9 cellular contexts compared by ENCODE assay signal in genomic region chr4:186724861-186725419, GRCh38. TPM values are rescaled to one million over a fixed set of nuclear protein-coding genes. Genes with fewer than 3 reads are reported as not detected.
DNase-seq lines count a peak whose midpoint lies in the region; ATAC-seq and TF ChIP-seq lines count a peak whose summit lies in the region.
"Had no signal": no experiment of that assay in that cellular context is flagged by ENCODE, and none has a peak within 500 bp of the region (broad histone marks: within the 10 kb centered on the region; RNA-seq: fewer than 3 reads in every experiment).

No MANE protein-coding gene starts in this region.

- H3K4me3 ChIP-seq in HUES48 (ENCODE audit: low read depth, low read length), result peak overlapping the region; percentile 94
- H3K4me3 ChIP-seq in dorsolateral prefrontal cortex, result peak overlapping the region; percentile 53 to 86 (median 70)
- H3K4me3 ChIP-seq in naive thymus-derived CD4-positive, alpha-beta T cell (ENCODE audit: low read length), result no peak overlapping the region

- intact Hi-C loops in dorsolateral prefrontal cortex (cut with DNase I), result loop anchor here (5.0 kb wide), 1 partner anchor 73 kb away; no protein-coding TSS in a partner anchor
- intact Hi-C loops in naive thymus-derived CD4-positive, alpha-beta T cell (cut with micrococcal nuclease), result no loop called here

- no peak for TF ChIP-seq CTCF in C4-2B (conservative IDR thresholded peaks at IDR 0.05)
- TF ChIP-seq CTCF in dorsolateral prefrontal cortex (IDR thresholded peaks at IDR 0.05 in 54 of 56, conservative IDR thresholded peaks at IDR 0.05 in 2 of 56; ENCODE audit: low read depth in 1 of 56, partially characterized antibody in 56 of 56), result no peak

- H3K9me3 ChIP-seq in HUES48 (ENCODE audit: control insufficient read depth, insufficient read depth, low read length), result no peaks in the 10 kb centered on the region
- H3K9me3 ChIP-seq in naive thymus-derived CD4-positive, alpha-beta T cell (ENCODE audit: control insufficient read depth in 2 of 3, low read length in 3 of 3), result peaks cover 0 to 5% (median 0%) of the 10 kb centered on the region in 3 experiments

- H3K4me3 Mint-ChIP-seq in naive thymus-derived CD4-positive, alpha-beta T cell, result peak overlapping the region in 9 of 10 donors; percentile 19 to 69 (median 54)

- POLR2A ChIA-PET in naive thymus-derived CD4-positive, alpha-beta T cell (lab: Charles Lee), result no interaction called here

- H3K9ac ChIP-seq in HUES48 (ENCODE audit: low read depth, low read length), result peak overlapping the region; percentile 74

- CTCF ChIA-PET in naive thymus-derived CD4-positive, alpha-beta T cell (lab: Charles Lee), result no interaction called here

- peaks cover 25% of the 10 kb centered on the region for H3K4me1 ChIP-seq in HUES48 (ENCODE audit: control insufficient read depth, insufficient read depth, low read length)
- H3K4me1 ChIP-seq in naive thymus-derived CD4-positive, alpha-beta T cell (ENCODE audit: control insufficient read depth in 2 of 2, insufficient read depth in 2 of 2, low read length in 2 of 2), result no peaks in the 10 kb centered on the region

- no peak for DNase-seq in dorsolateral prefrontal cortex
- no peak for DNase-seq in naive thymus-derived CD4-positive, alpha-beta T cell
- no peak for DNase-seq in NCI-H146 treated with DMSO at 0.1 percent for 48 hours (lab: John Stamatoyannopoulos, UW; ENCODE audit: unreplicated experiment)
- DNase-seq in COR-L47 (lab: John Stamatoyannopoulos, UW), result no peak
- DNase-seq in activated naive CD4-positive, alpha-beta T cell treated with anti-CD3 and anti-CD28 coated beads, Interleukin-2, amount 50 U/mL, for 16 hours, result no peak
- DNase-seq: immature natural killer cell had no signal

- no peak for ATAC-seq in naive thymus-derived CD4-positive, alpha-beta T cell
- no peak for ATAC-seq in HG03439 (IDR thresholded peaks at IDR 0.05; ENCODE audit: unreplicated experiment)

- H3K27ac Mint-ChIP-seq in naive thymus-derived CD4-positive, alpha-beta T cell, result peak overlapping the region in 1 of 9 donors; percentile 70
- H3K27ac Mint-ChIP-seq: immature natural killer cell had no signal

- H3K36me3 Mint-ChIP-seq in naive thymus-derived CD4-positive, alpha-beta T cell, result peaks cover 0 to 5% (median 0%) of the 10 kb centered on the region in 5 donors

- H3K36me3 ChIP-seq in HUES48 (ENCODE audit: control insufficient read depth, insufficient read depth, low read length), result no peaks in the 10 kb centered on the region
- H3K36me3 ChIP-seq in naive thymus-derived CD4-positive, alpha-beta T cell (ENCODE audit: control insufficient read depth in 2 of 3, insufficient read depth in 3 of 3, low read length in 3 of 3), result no peaks in the 10 kb centered on the region

- H3K4me1 Mint-ChIP-seq in naive thymus-derived CD4-positive, alpha-beta T cell, result peaks cover 3 to 30% (median 27%) of the 10 kb centered on the region in 7 donors

- H3K9me3 Mint-ChIP-seq in naive thymus-derived CD4-positive, alpha-beta T cell, result peaks cover 0 to 9% (median 2%) of the 10 kb centered on the region in 11 donors

- H3K27ac ChIP-seq in C4-2B, result peak overlapping the region; percentile 86
- peak overlapping the region; percentile 99 for H3K27ac ChIP-seq in HUES48 (ENCODE audit: low read depth, low read length)
- H3K27ac ChIP-seq in dorsolateral prefrontal cortex, result peak overlapping the region in 39 of 59 donors; percentile 24 to 87 (median 76)
- no peak overlapping the region for H3K27ac ChIP-seq in naive thymus-derived CD4-positive, alpha-beta T cell (ENCODE audit: low read depth, low read length)

- peaks cover 26% of the 10 kb centered on the region for H3K27me3 ChIP-seq in HUES48 (ENCODE audit: control insufficient read depth, insufficient read depth, low read length)
- H3K27me3 ChIP-seq in dorsolateral prefrontal cortex, result peaks cover 0 to 56% (median 15%) of the 10 kb centered on the region in 45 donors
- peaks cover 0 to 4% of the 10 kb centered on the region in 2 donors for H3K27me3 ChIP-seq in naive thymus-derived CD4-positive, alpha-beta T cell (ENCODE audit: control insufficient read depth in 2 of 2, insufficient read depth in 2 of 2, low read length in 2 of 2)

- peaks cover 41 to 65% (median 63%) of the 10 kb centered on the region in 5 donors for H3K27me3 Mint-ChIP-seq in naive thymus-derived CD4-positive, alpha-beta T cell

RNA-seq across cellular contexts. Expression of gene FAT1, which starts 1.3 kb away (rescaled TPM):
- 100 to 1,000 TPM in 2 of 120 experiments, 10 to 100 TPM in 118; 41.2 to 181 (median 59.6) TPM for total RNA-seq in dorsolateral prefrontal cortex
- total RNA-seq in naive thymus-derived CD4-positive, alpha-beta T cell, result under 1 TPM in 1 of 5 experiments, not detected in 4; 0.05 TPM
- not detected for polyA plus RNA-seq in naive thymus-derived CD4-positive, alpha-beta T cell
- polyA plus RNA-seq: immature natural killer cell had no signal

Comparison
In these comparisons a context has a peak if more than half of its experiments do, and no peak if none do; other contexts are left out.
1. RNA of gene FAT1, which starts 1.3 kb away (total RNA-seq): 41.2 to 181 TPM in dorsolateral prefrontal cortex; 0.05 TPM in naive thymus-derived CD4-positive, alpha-beta T cell; every median in the first group is over 10 times any median in the second.
2. intact Hi-C loops: an anchor here in dorsolateral prefrontal cortex (5.0 kb wide); none called in naive thymus-derived CD4-positive, alpha-beta T cell.